ENCODE assay signal across 15 cellular contexts in genomic region chr15:25327671-25328070, GRCh38.
DNase-seq lines count a peak whose midpoint lies in the region; ATAC-seq and TF ChIP-seq lines count a peak whose summit lies in the region.
"Had no signal": no experiment of that assay in that cellular context is flagged by ENCODE, and none has a peak within 500 bp of the region (broad histone marks: within the 10 kb centered on the region; RNA-seq: fewer than 3 reads in every experiment).

No MANE protein-coding gene starts in this region.

- H3K4me1 Mint-ChIP-seq in natural killer cell treated with Interleukin-12 subunit alpha and Interleukin-12 subunit beta and Interleukin-15 and Interleukin-18, amount 100 ng/mL, for 72 hours (ENCODE audit: low read depth in 2 of 2), result peaks cover 0 to 5% of the 10 kb centered on the region in 2 donors

- TF ChIP-seq CTCF in OCI-LY1 (IDR thresholded peaks at IDR 0.05; ENCODE audit: low read length), result no peak

- H3K27me3 ChIP-seq in BLaER1 (no peaks in the 10 kb centered on the region), OCI-LY1 (ENCODE audit: insufficient read depth, low read length) (no peaks in the 10 kb centered on the region)

- H3K9me2 ChIP-seq in OCI-LY1 (ENCODE audit: low read depth, low read length), result no peaks in the 10 kb centered on the region

- H3K36me3 ChIP-seq in BLaER1, result peaks cover 59% of the 10 kb centered on the region
- H3K36me3 ChIP-seq in OCI-LY1 (ENCODE audit: insufficient read depth, low read length), result no peaks in the 10 kb centered on the region

- no peak overlapping the region for H3K4me3 Mint-ChIP-seq in natural killer cell treated with Interleukin-12 subunit alpha and Interleukin-12 subunit beta and Interleukin-15 and Interleukin-18, amount 100 ng/mL, for 72 hours
- H3K4me3 Mint-ChIP-seq: CD4-positive, alpha-beta T cell had no signal

- peak; percentile 18 for DNase-seq in kidney tubule cell (ENCODE audit: low spot score)
- DNase-seq in renal cortical epithelial cell (ENCODE audit: low read depth), result peak; percentile 65
- DNase-seq in NCI-H774 (lab: John Stamatoyannopoulos, UW), result no peak
- no peak for DNase-seq in natural killer cell treated with Interleukin-12 subunit alpha and Interleukin-12 subunit beta and Interleukin-15 and Interleukin-18, amount 100 ng/mL, for 72 hours (ENCODE audit: low spot score)
- no peak for DNase-seq in NOMO-1 (lab: John Stamatoyannopoulos, UW; ENCODE audit: unreplicated experiment in 2 of 2)
- DNase-seq: ACHN; CD4-positive, alpha-beta T cell; DMS79; GM23248 had no signal

- H3K9me3 Mint-ChIP-seq in natural killer cell treated with Interleukin-12 subunit alpha and Interleukin-12 subunit beta and Interleukin-15 and Interleukin-18, amount 100 ng/mL, for 72 hours, result no peaks in the 10 kb centered on the region

- H3K27ac Mint-ChIP-seq in natural killer cell treated with Interleukin-12 subunit alpha and Interleukin-12 subunit beta and Interleukin-15 and Interleukin-18, amount 100 ng/mL, for 72 hours, result no peak overlapping the region
- H3K27ac Mint-ChIP-seq: CD4-positive, alpha-beta T cell had no signal

- H3K4me2 ChIP-seq in BLaER1, result no peak overlapping the region
- peak overlapping the region; percentile 15; the same call in 1 of the 2 replicates for H3K4me2 ChIP-seq in OCI-LY1 (ENCODE audit: low read length)

- H3K4me3 ChIP-seq in BLaER1, result no peak overlapping the region
- no peak overlapping the region for H3K4me3 ChIP-seq in OCI-LY1 (ENCODE audit: low read depth, low read length, poor library complexity, severe bottlenecking)
- H3K4me3 ChIP-seq: GM12878, GM23248 had no signal

- H3K4me1 ChIP-seq in BLaER1 (peaks cover 32% of the 10 kb centered on the region), OCI-LY1 (ENCODE audit: insufficient read depth, low read length, severe bottlenecking) (peaks cover 44% of the 10 kb centered on the region)

- no peaks in the 10 kb centered on the region for H3K79me2 ChIP-seq in OCI-LY1 (ENCODE audit: insufficient read depth, low read length)

- no peak for ATAC-seq in natural killer cell treated with Interleukin-12 subunit alpha and Interleukin-12 subunit beta and Interleukin-15 and Interleukin-18, amount 100 ng/mL, for 72 hours
- ATAC-seq in HG02973 (IDR thresholded peaks at IDR 0.05; ENCODE audit: unreplicated experiment), result no peak
- ATAC-seq: GM12878, HCT116 had no signal

- no peaks in the 10 kb centered on the region for H3K27me3 Mint-ChIP-seq in natural killer cell treated with Interleukin-12 subunit alpha and Interleukin-12 subunit beta and Interleukin-15 and Interleukin-18, amount 100 ng/mL, for 72 hours
- H3K27me3 Mint-ChIP-seq: CD4-positive, alpha-beta T cell had no signal

- H3K27ac ChIP-seq in BLaER1 (0 out of 2 replicates have a peak overlapping the region, but pooled peaks have one; percentile 53), OCI-LY1 (ENCODE audit: low read depth, low read length, poor library complexity, severe bottlenecking) (peak overlapping the region; percentile 73)
- H3K27ac ChIP-seq: GM23248, HL-60 had no signal

- H3K9ac ChIP-seq in BLaER1 (no peak overlapping the region), OCI-LY1 (ENCODE audit: low read length) (no peak overlapping the region)
- H3K9ac ChIP-seq: GM23248 had no signal

- no peaks in the 10 kb centered on the region for H3F3A ChIP-seq in OCI-LY1 (ENCODE audit: insufficient read depth, low read length)

- no peak overlapping the region for H2AFZ ChIP-seq in OCI-LY1 (ENCODE audit: low read length)
- H2AFZ ChIP-seq: GM23248 had no signal

- H4K20me1 ChIP-seq in BLaER1, result no peaks in the 10 kb centered on the region
- no peaks in the 10 kb centered on the region for H4K20me1 ChIP-seq in OCI-LY1 (ENCODE audit: insufficient read depth, low read length)

- H3K36me3 Mint-ChIP-seq in natural killer cell treated with Interleukin-12 subunit alpha and Interleukin-12 subunit beta and Interleukin-15 and Interleukin-18, amount 100 ng/mL, for 72 hours, result peaks cover 18% of the 10 kb centered on the region

- H3K9me3 ChIP-seq in BLaER1 (peaks cover 18% of the 10 kb centered on the region), OCI-LY1 (ENCODE audit: low read length) (no peaks in the 10 kb centered on the region)

Comparison
In these comparisons a context has a peak if more than half of its experiments do, and no peak if none do; other contexts are left out.
1. DNase-seq: peak in kidney tubule cell (single experiment) and renal cortical epithelial cell (single experiment); none in NCI-H774 (single experiment), natural killer cell treated with Interleukin-12 subunit alpha and Interleukin-12 subunit beta and Interleukin-15 and Interleukin-18, amount 100 ng/mL, for 72 hours (single experiment) and NOMO-1 (0 of 2).